Comparison of ENCODE assay signal across 1 cellular context in genomic region chr2:39739386-39739785, GRCh38.
TF ChIP-seq lines count a peak whose summit lies in the region.

No MANE protein-coding gene starts in this region.

TF ChIP-seq in GM23338, 12 proteins besides CTCF, POLR2A, EP300 and RAD21:
- TF ChIP-seq ETS1 (IDR thresholded peaks at IDR 0.05): no peak
- TF ChIP-seq EZH2 (IDR thresholded peaks at IDR 0.05; ENCODE audit: low read depth, unreplicated experiment): no peak
- no peak for TF ChIP-seq ZNF331 (CRISPR knock-in tag; IDR thresholded peaks at IDR 0.05; ENCODE audit: low read depth)
- TF ChIP-seq ZNF462 (CRISPR knock-in tag; IDR thresholded peaks at IDR 0.05): no peak
- TF ChIP-seq JUNB (IDR thresholded peaks at IDR 0.05; ENCODE audit: unreplicated experiment): no peak
- no peak for TF ChIP-seq ZNF114 (CRISPR knock-in tag; IDR thresholded peaks at IDR 0.05)
- TF ChIP-seq EZH2phosphoT487 (IDR thresholded peaks at IDR 0.05; ENCODE audit: unreplicated experiment): no peak
- TF ChIP-seq STAT1 (IDR thresholded peaks at IDR 0.05; ENCODE audit: unreplicated experiment): no peak
- TF ChIP-seq NANOG (IDR thresholded peaks at IDR 0.05; ENCODE audit: borderline replicate concordance): no peak
- no peak for TF ChIP-seq POLR2AphosphoS5 (IDR thresholded peaks at IDR 0.05; ENCODE audit: low read depth)
- no peak for TF ChIP-seq REST (IDR thresholded peaks at IDR 0.05; ENCODE audit: unreplicated experiment)
- TF ChIP-seq CREB1 (CRISPR knock-in tag; IDR thresholded peaks at IDR 0.05; ENCODE audit: low read depth): no peak
